19 cellular contexts compared by ENCODE assay signal in genomic region chr1:26792924-26793323, GRCh38.
"Had no signal": no experiment of that assay in that cellular context is flagged by ENCODE, and none has a peak within 500 bp of the region (broad histone marks: within the 10 kb centered on the region; RNA-seq: fewer than 3 reads in every experiment).

No MANE protein-coding gene starts in this region.

- H3K4me2 ChIP-seq: SK-N-SH had no signal

- H3K4me1 ChIP-seq: parathyroid adenoma had no signal

- H3K4me3 Mint-ChIP-seq: activated B cell treated with CpG ODN at 0.5 μM for 24 hours; dendritic cell treated with granulocyte-macrophage colony-stimulating factor and Interleukin-4, amounts not matched to agents 40 ng/mL and 50 ng/mL, for 4 days; mesothelial cell of epicardium had no signal

- H3K27ac ChIP-seq: gastrocnemius medialis, lower lobe of right lung, neutrophil, parathyroid adenoma, suprapubic skin had no signal

- H3K27me3 Mint-ChIP-seq: activated B cell treated with CpG ODN at 0.5 μM for 24 hours; dendritic cell treated with granulocyte-macrophage colony-stimulating factor and Interleukin-4, amounts not matched to agents 40 ng/mL and 50 ng/mL, for 4 days had no signal

- H3K9ac ChIP-seq: parathyroid adenoma, SK-N-SH had no signal

- H3K27me3 ChIP-seq: gastrocnemius medialis, neutrophil, suprapubic skin had no signal

- H3K4me3 ChIP-seq: gastrocnemius medialis, lower lobe of right lung, suprapubic skin had no signal

- ATAC-seq: gastrocnemius medialis, left cardiac atrium, lower lobe of right lung had no signal

- H3K9me3 Mint-ChIP-seq: activated B cell treated with CpG ODN at 0.5 μM for 24 hours; dendritic cell treated with granulocyte-macrophage colony-stimulating factor and Interleukin-4, amounts not matched to agents 40 ng/mL and 50 ng/mL, for 4 days; mesothelial cell of epicardium had no signal

- H3K9me3 ChIP-seq: gastrocnemius medialis, lower lobe of right lung, neutrophil, SK-N-SH, suprapubic skin had no signal

- H3K27ac Mint-ChIP-seq: activated B cell treated with CpG ODN at 0.5 μM for 24 hours; dendritic cell treated with granulocyte-macrophage colony-stimulating factor and Interleukin-4, amounts not matched to agents 40 ng/mL and 50 ng/mL, for 4 days; mesothelial cell of epicardium had no signal

- DNase-seq: activated B cell treated with CpG ODN at 0.5 μM for 24 hours; activated CD4-positive, alpha-beta T cell treated with anti-CD3 and anti-CD28 coated beads, Interleukin-2, amount 50 U/mL, for 1 hour; activated gamma-delta T cell treated with Interleukin-2 at 50 U/mL for 16 hours; activated T-cell treated with anti-CD3 and anti-CD28 coated beads, Interleukin-2, amount 50 U/mL, for 1 hour; aorta; cerebellar nuclear complex; effector memory CD4-positive, alpha-beta T cell; gastrocnemius medialis; left cardiac atrium; lower lobe of right lung; SK-N-SH; stimulated activated CD4-positive, alpha-beta T cell treated with anti-CD3 and anti-CD28 coated beads, Interleukin-2, amount 100 ng/mL, for 48 hours; stimulated activated naive CD4-positive, alpha-beta T cell treated with Interleukin-2 at 50 U/mL for 16 hours; trophoblast cell had no signal

- H3K79me2 ChIP-seq: parathyroid adenoma had no signal
